In the genomic region with DNA sequence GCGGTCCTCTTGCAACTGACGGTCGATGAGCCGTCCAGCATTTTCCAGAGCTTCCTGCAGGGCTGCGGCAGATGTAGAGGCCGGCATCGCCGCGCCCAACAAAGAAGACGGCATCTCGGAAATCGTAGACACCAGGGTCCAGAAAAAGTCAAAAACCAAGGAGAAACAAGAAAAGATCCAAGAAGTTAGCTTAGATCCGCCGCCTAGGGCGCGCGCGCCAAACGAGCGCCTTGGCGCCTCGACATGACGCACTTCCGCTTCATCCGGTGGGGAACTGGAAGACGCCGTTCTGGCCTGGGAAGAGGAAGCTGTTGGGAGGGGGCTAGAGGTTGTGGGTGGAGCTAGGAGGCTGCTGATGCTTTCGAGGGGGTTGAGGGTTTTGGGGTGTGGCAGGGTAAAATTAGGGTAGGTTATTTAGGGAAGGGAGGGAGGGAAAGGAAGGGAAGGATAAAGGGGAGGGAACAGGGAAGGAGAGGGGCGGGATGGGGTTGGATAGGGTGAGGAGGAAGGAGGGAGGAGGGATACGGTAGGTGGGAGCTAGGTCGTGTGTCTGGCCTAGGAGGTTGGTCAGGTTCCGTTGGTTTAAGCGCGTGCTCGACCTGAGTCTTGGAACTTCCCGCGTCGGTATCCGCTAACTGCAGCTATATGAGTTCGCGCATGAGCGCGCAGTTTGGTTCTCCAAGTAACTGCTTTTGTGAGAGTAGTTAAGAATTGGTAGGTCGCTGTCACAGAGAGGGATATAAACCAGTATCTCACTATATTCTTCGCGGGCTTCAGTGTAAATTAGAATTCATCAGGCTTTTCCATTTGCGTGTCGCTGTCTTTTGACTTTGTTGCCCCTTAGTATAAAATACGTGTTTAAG, we compare ENCODE assay signal across 9 cellular contexts. TPM values are rescaled to one million over a fixed set of nuclear protein-coding genes. Genes with fewer than 3 reads are reported as not detected.
A peak's percentile ranks its signal among the peaks of the same experiment; 100 is the strongest.
DNase-seq lines count a peak whose midpoint lies in the region; ATAC-seq, FAIRE-seq and TF ChIP-seq lines count a peak whose summit lies in the region.
"Had no signal": no experiment of that assay in that cellular context is flagged by ENCODE, and none has a peak within 500 bp of the region (broad histone marks: within the 10 kb centered on the region; RNA-seq: fewer than 3 reads in every experiment).

NUP155 (minus strand) TSS at position 243 of the 863 bp plus-strand sequence; CDS start at position 114, 129 bp downstream.

- dilution Hi-C loops in keratinocyte (cut with MboI; ENCODE audit: extremely low pct_ligation_motif_present, low sequenced_read_pairs), result no loop called here

- peak within 1 kb of the TSS; percentile 96 for H3K9ac ChIP-seq in keratinocyte (ENCODE audit: control insufficient read depth, extremely low read depth, insufficient read depth, low read length)

- H4K20me1 ChIP-seq in keratinocyte (ENCODE audit: control insufficient read depth, extremely low read depth, insufficient read depth, low read length), result no peaks in the 10 kb centered on the region

- no peaks in the 10 kb centered on the region for H3K36me3 ChIP-seq in keratinocyte (ENCODE audit: control insufficient read depth in 2 of 2, extremely low read depth in 1 of 2, insufficient read depth in 2 of 2, low read length in 2 of 2)

- peak; percentile 92 for FAIRE-seq in keratinocyte (lab: Jason Lieb, UNC)
- FAIRE-seq: islet of Langerhans had no signal

- H3K4me3 ChIP-seq in AG10803 (ENCODE audit: low read length) (peak within 1 kb of the TSS; percentile 99), keratinocyte (ENCODE audit: control insufficient read depth in 2 of 3, extremely low read depth in 1 of 3, insufficient read depth in 2 of 3, low read depth in 1 of 3, low read length in 3 of 3) (peak within 1 kb of the TSS; percentile 56 to 100 (median 100))

- peak; percentile 93 for ATAC-seq in GM19035 (IDR thresholded peaks at IDR 0.05; ENCODE audit: unreplicated experiment)
- peak; percentile 93 for ATAC-seq in HG03354 (IDR thresholded peaks at IDR 0.05; ENCODE audit: poor library complexity, severe bottlenecking, unreplicated experiment)
- peak; percentile 95 to 96 for ATAC-seq in activated CD4-positive, CD25-positive, alpha-beta regulatory T cell treated with anti-CD3 and anti-CD28 coated beads, Interleukin-2, amount 50 U/mL, for 24 hours

- H3K27me3 ChIP-seq in keratinocyte (ENCODE audit: control insufficient read depth, extremely low read depth, insufficient read depth, low read length), result no peaks in the 10 kb centered on the region

- H3K4me1 ChIP-seq in keratinocyte (ENCODE audit: control insufficient read depth, extremely low read depth, insufficient read depth, low read length), result peaks cover 22% of the 10 kb centered on the region

- no peaks in the 10 kb centered on the region for H3K9me3 ChIP-seq in keratinocyte (ENCODE audit: control insufficient read depth, low read depth, low read length)

- TF ChIP-seq CTCF in AG10803 (conservative IDR thresholded peaks at IDR 0.05; ENCODE audit: low read length) (no peak), keratinocyte (optimal IDR thresholded peaks at IDR 0.05 in 1 of 3, IDR thresholded peaks at IDR 0.05 in 1 of 3, conservative IDR thresholded peaks at IDR 0.05 in 1 of 3; ENCODE audit: extremely low read depth in 1 of 3, insufficient read depth in 2 of 3, low read length in 3 of 3) (no peak)

- H3K79me2 ChIP-seq in keratinocyte (ENCODE audit: control insufficient read depth, insufficient read depth, low read length), result peaks cover 46% of the 10 kb centered on the region

- H3K4me2 ChIP-seq in keratinocyte (ENCODE audit: control insufficient read depth, extremely low read depth, insufficient read depth, low read depth, low read length), result peak within 1 kb of the TSS; percentile 88

- peak; percentile 92 for DNase-seq in AG10803 (ENCODE audit: low read depth)
- DNase-seq in NCI-H446 treated with DMSO at 0.1 percent for 48 hours (lab: John Stamatoyannopoulos, UW), result peak; percentile 96
- DNase-seq in cerebellar cortex (ENCODE audit: low spot score), result peak; percentile 99
- peak; percentile 92 for DNase-seq in keratinocyte (ENCODE audit: low read depth, low spot score)
- peak; percentile 63 to 76 for DNase-seq in stimulated activated CD4-positive, alpha-beta T cell treated with anti-CD3 and anti-CD28 coated beads, Interleukin-15, amount 100 ng/mL, for 1 hour (ENCODE audit: low read depth in 1 of 2, low spot score in 1 of 2)

- H2AFZ ChIP-seq in keratinocyte (ENCODE audit: control insufficient read depth, low read length), result peak within 1 kb of the TSS; percentile 96

- peak within 1 kb of the TSS; percentile 90 for H3K27ac ChIP-seq in keratinocyte (ENCODE audit: control insufficient read depth, insufficient read depth, low read length)

- no peaks in the 10 kb centered on the region for H3K9me1 ChIP-seq in keratinocyte (ENCODE audit: control insufficient read depth, extremely low read depth, insufficient read depth, low read length)

RNA-seq across cellular contexts. Expression of gene NUP155, which starts in this region (rescaled TPM):
- polyA plus RNA-seq in keratinocyte, result 13.7 to 20.5 TPM (median 18.8 TPM) in 3 replicates
- 5.2 TPM for polyA plus RNA-seq in keratinocyte (2011; ENCODE audit: low read depth)
- 5.6 and 11.3 TPM in 2 replicates for polyA plus RNA-seq in keratinocyte (2011; cell fraction: cytosol; rRNA removed)
- polyA plus RNA-seq in keratinocyte (2011; cell fraction: nucleus; rRNA removed), result 17.1 and 19.3 TPM in 2 replicates
- polyA plus RNA-seq in keratinocyte (2012; ENCODE audit: low replicate concordance), result 9.2 and 14.8 TPM in 2 replicates
- 28.0 to 74.2 TPM (median 53.5 TPM) in 3 replicates for polyA minus RNA-seq in keratinocyte
- 19.6 TPM for polyA minus RNA-seq in keratinocyte (2011; cell fraction: cytosol; rRNA and poly(A)+ RNA removed)
- polyA minus RNA-seq in keratinocyte (2011; cell fraction: nucleus; rRNA and poly(A)+ RNA removed), result 38.8 and 67.3 TPM in 2 replicates

Comparison
In these comparisons a context has a peak if more than half of its experiments do, and no peak if none do; other contexts are left out.
1. Peak in every context shown above with its lines: DNase-seq, ATAC-seq, H3K4me3 ChIP-seq and H3K27ac ChIP-seq.